Comparison of ENCODE assay signal across 1 cellular context in genomic region chr12:79615596-79616560, GRCh38.
TF ChIP-seq lines count a peak whose summit lies in the region.

No MANE protein-coding gene starts in this region.

TF ChIP-seq in GM23338, 12 proteins besides CTCF, POLR2A, EP300 and RAD21:
- no peak for TF ChIP-seq ZNF462 (CRISPR knock-in tag; IDR thresholded peaks at IDR 0.05)
- TF ChIP-seq, protein P1, sequence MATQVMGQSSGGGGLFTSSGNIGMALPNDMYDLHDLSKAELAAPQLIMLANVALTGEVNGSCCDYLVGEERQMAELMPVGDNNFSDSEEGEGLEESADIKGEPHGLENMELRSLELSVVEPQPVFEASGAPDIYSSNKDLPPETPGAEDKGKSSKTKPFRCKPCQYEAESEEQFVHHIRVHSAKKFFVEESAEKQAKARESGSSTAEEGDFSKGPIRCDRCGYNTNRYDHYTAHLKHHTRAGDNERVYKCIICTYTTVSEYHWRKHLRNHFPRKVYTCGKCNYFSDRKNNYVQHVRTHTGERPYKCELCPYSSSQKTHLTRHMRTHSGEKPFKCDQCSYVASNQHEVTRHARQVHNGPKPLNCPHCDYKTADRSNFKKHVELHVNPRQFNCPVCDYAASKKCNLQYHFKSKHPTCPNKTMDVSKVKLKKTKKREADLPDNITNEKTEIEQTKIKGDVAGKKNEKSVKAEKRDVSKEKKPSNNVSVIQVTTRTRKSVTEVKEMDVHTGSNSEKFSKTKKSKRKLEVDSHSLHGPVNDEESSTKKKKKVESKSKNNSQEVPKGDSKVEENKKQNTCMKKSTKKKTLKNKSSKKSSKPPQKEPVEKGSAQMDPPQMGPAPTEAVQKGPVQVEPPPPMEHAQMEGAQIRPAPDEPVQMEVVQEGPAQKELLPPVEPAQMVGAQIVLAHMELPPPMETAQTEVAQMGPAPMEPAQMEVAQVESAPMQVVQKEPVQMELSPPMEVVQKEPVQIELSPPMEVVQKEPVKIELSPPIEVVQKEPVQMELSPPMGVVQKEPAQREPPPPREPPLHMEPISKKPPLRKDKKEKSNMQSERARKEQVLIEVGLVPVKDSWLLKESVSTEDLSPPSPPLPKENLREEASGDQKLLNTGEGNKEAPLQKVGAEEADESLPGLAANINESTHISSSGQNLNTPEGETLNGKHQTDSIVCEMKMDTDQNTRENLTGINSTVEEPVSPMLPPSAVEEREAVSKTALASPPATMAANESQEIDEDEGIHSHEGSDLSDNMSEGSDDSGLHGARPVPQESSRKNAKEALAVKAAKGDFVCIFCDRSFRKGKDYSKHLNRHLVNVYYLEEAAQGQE (IDR thresholded peaks at IDR 0.05; ENCODE audit: unreplicated experiment), result no peak
- no peak for TF ChIP-seq CREB1 (CRISPR knock-in tag; IDR thresholded peaks at IDR 0.05; ENCODE audit: low read depth)
- no peak for TF ChIP-seq JUNB (IDR thresholded peaks at IDR 0.05; ENCODE audit: unreplicated experiment)
- no peak for TF ChIP-seq STAT1 (IDR thresholded peaks at IDR 0.05; ENCODE audit: unreplicated experiment)
- no peak for TF ChIP-seq EZH2phosphoT487 (IDR thresholded peaks at IDR 0.05; ENCODE audit: unreplicated experiment)
- no peak for TF ChIP-seq ETS1 (IDR thresholded peaks at IDR 0.05)
- no peak for TF ChIP-seq NANOG (IDR thresholded peaks at IDR 0.05; ENCODE audit: borderline replicate concordance)
